Comparison of ENCODE assay signal across 25 cellular contexts in genomic region chr5:56759521-56759920, GRCh38. TPM values are rescaled to one million over a fixed set of nuclear protein-coding genes. Genes with fewer than 3 reads are reported as not detected.
DNase-seq lines count a peak whose midpoint lies in the region; ATAC-seq lines count a peak whose summit lies in the region.
"Had no signal": no experiment of that assay in that cellular context is flagged by ENCODE, and none has a peak within 500 bp of the region (broad histone marks: within the 10 kb centered on the region; RNA-seq: fewer than 3 reads in every experiment).

No MANE protein-coding gene starts in this region.

- ATAC-seq in HG02885 (IDR thresholded peaks at IDR 0.05; ENCODE audit: poor library complexity, unreplicated experiment) = no peak
- ATAC-seq: activated CD8-positive, alpha-beta memory T cell treated with anti-CD3 and anti-CD28 coated beads, Interleukin-2, amount 10 ng/mL, durations not matched to agents 7 days and 5 days; left colon; Right ventricle myocardium inferior; WTC11 had no signal

- DNase-seq in HPDE6-E6E7 (ENCODE audit: extremely low spot score) (peak; percentile 22), epithelial cell of prostate (ENCODE audit: low read depth, low spot score) (peak; percentile 24), renal cortical epithelial cell (ENCODE audit: low read depth) (peak; percentile 16), hepatic stellate cell (ENCODE audit: low spot score) (no peak), substantia nigra (lab: John Stamatoyannopoulos, UW) (no peak)
- DNase-seq: activated CD4-positive, alpha-beta T cell treated with anti-CD3 and anti-CD28 coated beads, Interleukin-2, amount 50 U/mL, for 1 hour; activated CD8-positive, alpha-beta memory T cell treated with anti-CD3 and anti-CD28 coated beads, Interleukin-2, amount 10 ng/mL, durations not matched to agents 7 days and 5 days; activated naive CD4-positive, alpha-beta T cell treated with anti-CD3 and anti-CD28 coated beads for 36 hours; amygdala; caudate nucleus; CD4-positive, alpha-beta memory T cell; glutamatergic neuron; IMR-90; left colon; midbrain; NCI-H1092 treated with DMSO at 0.1 percent for 48 hours; NCI-H1930; NCI-H748 treated with DMSO at 0.1 percent for 48 hours; nephron progenitor cell; stimulated activated CD8-positive, alpha-beta memory T cell treated with anti-CD3 and anti-CD28 coated beads, Interleukin-4, amount 100 ng/mL, for 48 hours; T1000 had no signal

- H3K4me1 ChIP-seq in BLaER1 = peaks cover 96% of the 10 kb centered on the region

- peak overlapping the region; percentile 74 for H3K9ac ChIP-seq in BLaER1

- H4K20me1 ChIP-seq in BLaER1 = no peaks in the 10 kb centered on the region

- H3K36me3 ChIP-seq in BLaER1 = no peaks in the 10 kb centered on the region

- no peaks in the 10 kb centered on the region for H3K27me3 ChIP-seq in BLaER1

- peak overlapping the region; percentile 74 for H3K4me2 ChIP-seq in BLaER1

- 0 out of 2 replicates have a peak overlapping the region, but pooled peaks have one; percentile 16 for H3K4me3 ChIP-seq in BLaER1

- peaks cover 19% of the 10 kb centered on the region for H3K9me3 ChIP-seq in BLaER1

- H3K27ac ChIP-seq in BLaER1 (peak overlapping the region; percentile 95), epithelial cell of prostate (no peak overlapping the region), substantia nigra (ENCODE audit: low read depth, low read length, poor library complexity, severe bottlenecking) (no peak overlapping the region)

RNA-seq across cellular contexts. Expression of gene MAP3K1, which starts 55.8 kb away (rescaled TPM):
- total RNA-seq in renal cortical epithelial cell = 35.6 and 67.5 TPM in 2 replicates

Comparison
In these comparisons a context has a peak if more than half of its experiments do, and no peak if none do; other contexts are left out.
1. DNase-seq: peak in HPDE6-E6E7 (single experiment), epithelial cell of prostate (single experiment) and renal cortical epithelial cell (single experiment); none in hepatic stellate cell (single experiment) and substantia nigra (0 of 49).